Comparison of ENCODE assay signal across 22 cellular contexts in the genomic region with DNA sequence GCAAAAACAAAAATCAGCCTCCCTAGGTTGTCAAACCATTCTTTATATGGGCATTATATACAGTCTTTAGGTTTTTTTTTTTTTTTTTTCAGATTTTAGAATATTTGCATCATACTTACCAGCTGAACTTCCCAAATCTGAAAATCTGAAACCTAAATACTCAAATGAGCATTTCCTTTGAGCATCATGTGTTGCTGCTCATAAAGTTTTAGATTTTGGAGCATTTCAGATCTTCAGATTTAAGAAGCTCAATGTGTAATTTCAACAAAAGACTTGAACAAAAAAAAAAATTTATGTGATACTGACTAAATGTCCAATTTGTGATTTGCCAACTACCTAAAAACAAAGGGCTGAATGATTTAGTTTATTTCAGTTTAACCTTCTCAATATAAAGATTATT. TPM values are rescaled to one million over a fixed set of nuclear protein-coding genes. Genes with fewer than 3 reads are reported as not detected.
DNase-seq lines count a peak whose midpoint lies in the region; ATAC-seq, FAIRE-seq and TF ChIP-seq lines count a peak whose summit lies in the region.
"Had no signal": no experiment of that assay in that cellular context is flagged by ENCODE, and none has a peak within 500 bp of the region (broad histone marks: within the 10 kb centered on the region; RNA-seq: fewer than 3 reads in every experiment).

No MANE protein-coding gene starts in this region.

- H3K9me2 ChIP-seq in SU-DHL-6 (replicated peaks; ENCODE audit: insufficient read depth, low read length): no peaks in the 10 kb centered on the region

- FAIRE-seq in pancreas (lab: Jason Lieb, UNC): peak; percentile 53
- FAIRE-seq: GM12891, H1 had no signal

- peak overlapping the region in 2 of 11 experiments; percentile 3 to 14; a peak in 1 of 22 replicates for H3K27ac ChIP-seq in BLaER1 treated with 17β-estradiol and CSF1 and Interleukin-3, amounts not matched to agents 10 nM and 100 nM
- H3K27ac ChIP-seq in SU-DHL-6 (ENCODE audit: low read depth, low read length): peak overlapping the region; percentile 26; the same call in 1 of the 2 replicates
- no peak overlapping the region for H3K27ac ChIP-seq in pancreas
- no peak overlapping the region for H3K27ac ChIP-seq in upper lobe of left lung
- no peak overlapping the region for H3K27ac ChIP-seq in Peyer's patch

- no peak overlapping the region for H3K9ac ChIP-seq in BLaER1 treated with 17β-estradiol and CSF1 and Interleukin-3, amounts not matched to agents 10 nM and 100 nM
- H3K9ac ChIP-seq in SU-DHL-6 (ENCODE audit: low read length): no peak overlapping the region

- H2AFZ ChIP-seq in SU-DHL-6 (ENCODE audit: low read depth, low read length, severe bottlenecking): no peak overlapping the region

- H3K9me3 Mint-ChIP-seq in osteocyte (ENCODE audit: unreplicated experiment): no peaks in the 10 kb centered on the region
- H3K9me3 Mint-ChIP-seq: CD4-positive, CD25-positive, alpha-beta regulatory T cell had no signal

- H3K27me3 ChIP-seq in BLaER1 treated with 17β-estradiol and CSF1 and Interleukin-3, amounts not matched to agents 10 nM and 100 nM: no peaks in the 10 kb centered on the region
- no peaks in the 10 kb centered on the region for H3K27me3 ChIP-seq in SU-DHL-6 (ENCODE audit: low read length)
- H3K27me3 ChIP-seq in pancreas: no peaks in the 10 kb centered on the region
- H3K27me3 ChIP-seq in upper lobe of left lung: no peaks in the 10 kb centered on the region
- H3K27me3 ChIP-seq in Peyer's patch: no peaks in the 10 kb centered on the region

- H3K36me3 Mint-ChIP-seq in osteocyte (ENCODE audit: unreplicated experiment): peaks cover 15% of the 10 kb centered on the region

- peak; percentile 21 for ATAC-seq in GM19351 (IDR thresholded peaks at IDR 0.05; ENCODE audit: unreplicated experiment)
- ATAC-seq in pancreas: no peak
- ATAC-seq in upper lobe of left lung (ENCODE audit: low FRiP score in 2 of 2): no peak

- peaks cover 43% of the 10 kb centered on the region for H3K4me1 Mint-ChIP-seq in osteocyte (ENCODE audit: unreplicated experiment)

- intact Hi-C loops in pancreas (cut with DNase I): no loop called here

- peaks cover 11% of the 10 kb centered on the region; the same call in 1 of the 2 replicates for H3F3A ChIP-seq in SU-DHL-6 (ENCODE audit: insufficient read depth)

- peaks cover 38 to 78% (median 66%) of the 10 kb centered on the region in 10 experiments for H3K4me1 ChIP-seq in BLaER1 treated with 17β-estradiol and CSF1 and Interleukin-3, amounts not matched to agents 10 nM and 100 nM
- H3K4me1 ChIP-seq in pancreas (peaks cover 27 to 50% (median 40%) of the 10 kb centered on the region in 3 donors), upper lobe of left lung (peaks cover 5 to 32% (median 16%) of the 10 kb centered on the region in 4 donors), Peyer's patch (peaks cover 0 to 32% (median 11%) of the 10 kb centered on the region in 4 donors)

- no peaks in the 10 kb centered on the region for H3K27me3 Mint-ChIP-seq in osteocyte (ENCODE audit: unreplicated experiment)
- H3K27me3 Mint-ChIP-seq: CD4-positive, CD25-positive, alpha-beta regulatory T cell had no signal

- DNase-seq in pancreas (no peak), NCI-H774 (lab: John Stamatoyannopoulos, UW) (no peak), osteocyte (ENCODE audit: extremely low spot score, unreplicated experiment) (no peak), upper lobe of left lung (no peak), Peyer's patch (no peak)
- DNase-seq: CD4-positive, CD25-positive, alpha-beta regulatory T cell; MM.1S; NCI-H1092; NCI-H1436 treated with DMSO at 0.1 percent for 48 hours; NCI-H2029; NCI-H226; NCI-H510A treated with DMSO at 0.1 percent for 48 hours; NCI-H748 treated with DMSO at 0.1 percent for 48 hours; NK-92 treated with Interleukin-12 subunit alpha and Interleukin-12 subunit beta, amount 100 ng/mL, for 24 hours; OCI-M1; RPMI8226; SHP77 had no signal

- TF ChIP-seq POLR2A in upper lobe of left lung (IDR thresholded peaks at IDR 0.05) (no peak), Peyer's patch (IDR thresholded peaks at IDR 0.05) (no peak)

- peak overlapping the region in 9 of 11 experiments; percentile 3 to 76 (median 70); a peak in 14 of 22 replicates for H3K4me2 ChIP-seq in BLaER1 treated with 17β-estradiol and CSF1 and Interleukin-3, amounts not matched to agents 10 nM and 100 nM
- H3K4me2 ChIP-seq in SU-DHL-6 (ENCODE audit: low read depth, low read length, poor library complexity, severe bottlenecking): peak overlapping the region; percentile 56

- no peak for TF ChIP-seq EP300 in upper lobe of left lung (IDR thresholded peaks at IDR 0.05)

- peaks cover 0 to 40% (median 11%) of the 10 kb centered on the region in 11 experiments; a peak in 9 of 22 replicates for H4K20me1 ChIP-seq in BLaER1 treated with 17β-estradiol and CSF1 and Interleukin-3, amounts not matched to agents 10 nM and 100 nM
- no peaks in the 10 kb centered on the region for H4K20me1 ChIP-seq in SU-DHL-6 (ENCODE audit: low read depth, low read length)

- no peak overlapping the region for H3K27ac Mint-ChIP-seq in osteocyte (ENCODE audit: unreplicated experiment)

- H3K36me3 ChIP-seq in BLaER1 treated with 17β-estradiol and CSF1 and Interleukin-3, amounts not matched to agents 10 nM and 100 nM: peaks cover 10 to 41% (median 29%) of the 10 kb centered on the region in 11 experiments
- H3K36me3 ChIP-seq in SU-DHL-6 (ENCODE audit: low read length): peaks cover 20% of the 10 kb centered on the region
- peaks cover 0 to 7% (median 3%) of the 10 kb centered on the region in 3 donors for H3K36me3 ChIP-seq in pancreas
- H3K36me3 ChIP-seq in upper lobe of left lung: peaks cover 0 to 8% (median 0%) of the 10 kb centered on the region in 4 donors
- peaks cover 0 to 14% (median 0%) of the 10 kb centered on the region in 3 donors for H3K36me3 ChIP-seq in Peyer's patch

- peaks cover 0 to 9% (median 0%) of the 10 kb centered on the region in 11 experiments; a peak in 2 of 22 replicates for H3K9me3 ChIP-seq in BLaER1 treated with 17β-estradiol and CSF1 and Interleukin-3, amounts not matched to agents 10 nM and 100 nM (replicated peaks in 1 of 11)
- H3K9me3 ChIP-seq in SU-DHL-6 (ENCODE audit: insufficient read depth, low read length): peaks cover 6% of the 10 kb centered on the region; the same call in 1 of the 2 replicates
- no peaks in the 10 kb centered on the region for H3K9me3 ChIP-seq in pancreas
- H3K9me3 ChIP-seq in upper lobe of left lung: no peaks in the 10 kb centered on the region
- H3K9me3 ChIP-seq in Peyer's patch: no peaks in the 10 kb centered on the region

- no peak overlapping the region for H3K4me3 ChIP-seq in BLaER1 treated with 17β-estradiol and CSF1 and Interleukin-3, amounts not matched to agents 10 nM and 100 nM
- H3K4me3 ChIP-seq in SU-DHL-6 (ENCODE audit: insufficient read depth, low read length, poor library complexity, severe bottlenecking) (no peak overlapping the region), pancreas (no peak overlapping the region), upper lobe of left lung (no peak overlapping the region), Peyer's patch (no peak overlapping the region)

- H3K4me3 Mint-ChIP-seq in osteocyte (ENCODE audit: unreplicated experiment): no peak overlapping the region

- TF ChIP-seq CTCF in SU-DHL-6 (IDR thresholded peaks at IDR 0.05; ENCODE audit: insufficient read depth, low read length, poor library complexity, severe bottlenecking): no peak
- TF ChIP-seq CTCF in pancreas (IDR thresholded peaks at IDR 0.05): no peak
- TF ChIP-seq CTCF in osteocyte (IDR thresholded peaks at IDR 0.05): no peak
- no peak for TF ChIP-seq CTCF in upper lobe of left lung (IDR thresholded peaks at IDR 0.05)
- no peak for TF ChIP-seq CTCF in Peyer's patch (IDR thresholded peaks at IDR 0.05)

- peaks cover 50% of the 10 kb centered on the region for H3K79me2 ChIP-seq in SU-DHL-6 (ENCODE audit: insufficient read depth, low read length)

RNA-seq across cellular contexts. Expression of a gene that starts 13.6 kb away (rescaled TPM):
- total RNA-seq in pancreas (10 to 100 TPM; 25.3 to 43.6 (median 37.4) TPM), osteocyte (37.4 and 42.0 TPM in 2 replicates), upper lobe of left lung (10 to 100 TPM; 10.5 to 65.7 (median 34.9) TPM), Peyer's patch (100 to 1,000 TPM in 3 of 4 donors, 10 to 100 TPM in 1; 20.6 to 204 (median 149) TPM)
- polyA plus RNA-seq in pancreas: 10 to 100 TPM; 18.2 to 39.6 TPM

RNA-seq across cellular contexts. Expression of a gene that starts 53.7 kb away (rescaled TPM):
- total RNA-seq in pancreas: under 1 TPM in 1 of 6 donors, not detected in 5; 0.06 TPM
- polyA plus RNA-seq in pancreas: under 1 TPM in 1 of 2 donors, not detected in 1; 0.05 TPM
- total RNA-seq in osteocyte: 0.26 and 0.81 TPM in 2 replicates
- not detected for total RNA-seq in upper lobe of left lung
- total RNA-seq in Peyer's patch: not detected
- total RNA-seq: CD4-positive, CD25-positive, alpha-beta regulatory T cell had no signal
